1 cellular context compared by ENCODE assay signal in the genomic region with DNA sequence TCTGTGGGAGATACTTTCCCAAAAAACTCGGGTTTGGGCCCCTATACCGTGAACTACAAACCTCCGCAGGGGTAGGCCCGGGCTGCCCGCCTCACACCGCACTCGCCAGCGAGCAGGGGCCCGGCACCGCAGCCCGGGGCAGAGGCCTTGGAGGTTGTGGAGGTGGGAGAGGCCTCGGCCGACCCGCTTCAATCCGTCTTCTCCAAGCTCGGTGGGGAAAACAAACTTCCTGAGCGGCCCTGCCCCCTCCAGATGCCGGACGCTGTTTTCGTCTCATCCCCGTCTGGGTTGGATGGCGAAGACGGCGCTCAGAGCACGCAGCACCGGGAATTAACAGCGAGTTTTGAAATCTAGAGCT.
A peak's percentile ranks its signal among the peaks of the same experiment; 100 is the strongest.
TF ChIP-seq lines count a peak whose summit lies in the region.

No MANE protein-coding gene starts in this region.

TF ChIP-seq in H1, 55 proteins besides CTCF, POLR2A, EP300 and RAD21:
- TF ChIP-seq SIN3A (conservative IDR thresholded peaks at IDR 0.05 in 1 of 2, IDR thresholded peaks at IDR 0.05 in 1 of 2; ENCODE audit: low read depth in 1 of 2, low read length in 2 of 2), result no peak
- TF ChIP-seq EZH2 (IDR thresholded peaks at IDR 0.05; ENCODE audit: low read depth, low read length, severe bottlenecking), result peak; percentile 17
